In genomic region chr6:84227044-84227433, GRCh38 we compare ENCODE assay signal across 8 cellular contexts. TPM values are rescaled to one million over a fixed set of nuclear protein-coding genes. Genes with fewer than 3 reads are reported as not detected.
DNase-seq lines count a peak whose midpoint lies in the region; TF ChIP-seq lines count a peak whose summit lies in the region.

No MANE protein-coding gene starts in this region.

- peak overlapping the region; percentile 92 for H2AFZ ChIP-seq in GM23248

- no peak for TF ChIP-seq CTCF in Peyer's patch (IDR thresholded peaks at IDR 0.05)
- no peak for TF ChIP-seq CTCF in esophagus muscularis mucosa (IDR thresholded peaks at IDR 0.05)
- no peak for TF ChIP-seq CTCF in neutrophil (IDR thresholded peaks at IDR 0.05)

- no peaks in the 10 kb centered on the region for H3K9me2 ChIP-seq in GM23248 (ENCODE audit: insufficient read depth)

- peak overlapping the region; percentile 83 for H3K9ac ChIP-seq in GM23248

- TF ChIP-seq POLR2A in Peyer's patch (IDR thresholded peaks at IDR 0.05) (no peak), esophagus muscularis mucosa (IDR thresholded peaks at IDR 0.05; ENCODE audit: low read depth) (no peak)

- no peaks in the 10 kb centered on the region for H4K20me1 ChIP-seq in GM23248 (ENCODE audit: insufficient read depth)

- H3K4me2 ChIP-seq in GM23248 (ENCODE audit: unreplicated experiment), result peak overlapping the region; percentile 88

- H3K4me1 ChIP-seq in GM23248 (ENCODE audit: insufficient read depth) (peaks cover 13% of the 10 kb centered on the region), Peyer's patch (no peaks in the 10 kb centered on the region), esophagus muscularis mucosa (peaks cover 6 to 22% (median 14%) of the 10 kb centered on the region in 4 donors), neutrophil (ENCODE audit: control insufficient read depth in 1 of 2, insufficient read depth in 1 of 2, low read depth in 1 of 2, low read length in 1 of 2) (peaks cover 12 to 14% of the 10 kb centered on the region in 2 experiments)

- in situ Hi-C loops in GM23248 (cut with MboI), result no loop called here

- 2 to 3% methylated on average over 14 of the region's 14 CpGs for WGBS in GM23248 (ENCODE audit: low coverage in 1 of 2, low lambda C conversion rate in 2 of 2, missing lambda C conversion rate in 2 of 2), 2 experiments
- 2% methylated on average over 14 of the region's 14 CpGs for WGBS in esophagus muscularis mucosa

- no peaks in the 10 kb centered on the region for H3F3A ChIP-seq in GM23248 (ENCODE audit: insufficient read depth)

- TF ChIP-seq EP300 in esophagus muscularis mucosa (IDR thresholded peaks at IDR 0.05), result no peak

- DNase-seq in D341Med (ENCODE audit: low spot score) (peak; percentile 22), GM23248 (peak; percentile 30), Peyer's patch (no peak), esophagus muscularis mucosa (ENCODE audit: extremely low spot score) (no peak), putamen (ENCODE audit: low spot score) (no peak), ureter (ENCODE audit: low spot score) (no peak), KG1 (lab: John Stamatoyannopoulos, UW) (no peak)

- H3K9me3 ChIP-seq in GM23248 (ENCODE audit: low read depth), result no peaks in the 10 kb centered on the region
- no peaks in the 10 kb centered on the region for H3K9me3 ChIP-seq in Peyer's patch
- H3K9me3 ChIP-seq in esophagus muscularis mucosa, result no peaks in the 10 kb centered on the region
- no peaks in the 10 kb centered on the region for H3K9me3 ChIP-seq in neutrophil

- no peaks in the 10 kb centered on the region for H3K36me3 ChIP-seq in GM23248 (ENCODE audit: low read depth)
- H3K36me3 ChIP-seq in Peyer's patch, result no peaks in the 10 kb centered on the region
- no peaks in the 10 kb centered on the region for H3K36me3 ChIP-seq in esophagus muscularis mucosa
- no peaks in the 10 kb centered on the region for H3K36me3 ChIP-seq in neutrophil

- peaks cover 6% of the 10 kb centered on the region; the same call in 1 of the 2 replicates for H3K27me3 ChIP-seq in GM23248 (replicated peaks; ENCODE audit: insufficient read depth)
- H3K27me3 ChIP-seq in Peyer's patch, result no peaks in the 10 kb centered on the region
- no peaks in the 10 kb centered on the region for H3K27me3 ChIP-seq in esophagus muscularis mucosa
- H3K27me3 ChIP-seq in neutrophil, result peaks cover 37% of the 10 kb centered on the region

- H3K79me2 ChIP-seq in GM23248 (ENCODE audit: insufficient read depth), result no peaks in the 10 kb centered on the region

- no peak overlapping the region for H3K27ac ChIP-seq in GM23248
- peak overlapping the region; percentile 72 to 87 (median 86) for H3K27ac ChIP-seq in Peyer's patch
- H3K27ac ChIP-seq in esophagus muscularis mucosa (replicated peaks in 1 of 4), result peak overlapping the region; percentile 86 to 91 (median 88)
- H3K27ac ChIP-seq in neutrophil, result peak overlapping the region; percentile 74

- intact Hi-C loops in esophagus muscularis mucosa (cut with DNase I), result no loop called here

- H3K4me3 ChIP-seq in GM23248 (peak overlapping the region; percentile 84), Peyer's patch (peak overlapping the region; percentile 57 to 92 (median 76)), esophagus muscularis mucosa (peak overlapping the region; percentile 76 to 85 (median 80)), neutrophil (ENCODE audit: low read depth in 1 of 2, low read length in 1 of 2) (peak overlapping the region; percentile 82 to 91)

RNA-seq across cellular contexts. Expression of gene CEP162, which starts 0.4 kb away (rescaled TPM):
- total RNA-seq in GM23248 (2014; rRNA removed; shearing (Covaris generic)), result 2.4 and 3.0 TPM in 2 replicates
- polyA plus RNA-seq in GM23248 (2016; fragmentation: Nextera tagmentation; extraction: Ambion mirVana), result 2.9 and 3.3 TPM in 2 replicates
- total RNA-seq in Peyer's patch, result 10 to 100 TPM in 1 of 4 donors, 1 to 10 TPM in 3; 6.3 to 45.4 (median 8.7) TPM
- 1 to 10 TPM; 7.5 to 9.3 (median 7.8) TPM for total RNA-seq in esophagus muscularis mucosa
- total RNA-seq in ureter, result 13.1 TPM

Comparison
In these comparisons a context has a peak if more than half of its experiments do, and no peak if none do; other contexts are left out.
1. DNase-seq: peak in D341Med (single experiment) and GM23248 (single experiment); none in Peyer's patch (0 of 3), esophagus muscularis mucosa (single experiment), putamen (single experiment), ureter (single experiment) and KG1 (single experiment).
2. Peak in every context shown above with its lines, with median percentiles within 50 percentile points of each other: H3K4me3 ChIP-seq.